In the genomic region with DNA sequence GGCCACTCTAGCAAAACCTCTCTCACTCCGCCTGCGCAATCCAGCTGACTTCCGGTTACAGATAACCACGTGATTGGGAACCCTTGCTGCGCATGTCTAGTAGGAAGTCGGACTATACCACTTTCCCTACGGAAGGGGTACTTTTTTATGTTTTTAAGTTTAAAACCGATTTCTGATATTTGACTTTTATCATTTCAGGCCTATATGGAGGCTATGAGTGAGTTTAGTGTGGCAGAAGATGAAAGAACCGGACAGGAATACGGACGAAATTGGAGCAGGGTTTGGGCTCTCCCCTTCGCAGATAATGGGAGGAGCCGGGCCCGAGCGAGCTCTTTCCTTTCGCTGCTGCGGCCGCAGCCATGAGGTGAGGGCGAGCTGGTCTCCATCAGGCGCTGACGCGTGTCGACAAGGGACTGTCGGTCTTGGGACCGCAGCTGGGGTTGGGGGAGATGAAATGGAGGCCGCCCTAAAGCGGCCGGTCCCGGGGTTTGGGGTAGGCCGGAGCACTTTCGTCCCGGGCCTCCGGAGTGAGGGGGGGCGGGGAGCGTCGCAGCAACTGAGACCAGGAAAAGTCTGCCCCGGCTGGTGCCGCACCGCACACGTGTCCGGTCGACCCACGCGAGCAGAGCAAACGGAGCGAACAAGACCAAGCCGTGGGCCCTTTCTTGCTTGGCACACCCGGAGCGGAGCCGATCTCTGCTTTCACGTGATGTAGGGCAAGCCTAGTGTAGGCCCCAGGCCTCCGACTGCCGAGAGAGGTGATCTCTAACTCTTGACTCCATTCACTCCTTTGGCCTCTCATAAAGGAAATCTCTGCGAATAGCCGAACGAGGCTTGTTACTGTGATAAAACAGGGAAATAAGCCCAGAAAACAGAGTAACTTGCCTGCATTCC, we compare ENCODE assay signal across 8 cellular contexts. TPM values are rescaled to one million over a fixed set of nuclear protein-coding genes. Genes with fewer than 3 reads are reported as not detected.
DNase-seq lines count a peak whose midpoint lies in the region; ATAC-seq, FAIRE-seq and TF ChIP-seq lines count a peak whose summit lies in the region.

RPL19 (plus strand) TSS at position 298 of the 894 bp plus-strand sequence; CDS start at position 360, 62 bp downstream.

- TF ChIP-seq EP300 in esophagus muscularis mucosa (IDR thresholded peaks at IDR 0.05) = no peak

- H3K27me3 ChIP-seq in Karpas-422 (ENCODE audit: low read length) (no peaks in the 10 kb centered on the region), esophagus muscularis mucosa (no peaks in the 10 kb centered on the region), muscle layer of duodenum (ENCODE audit: low read depth, low read length) (no peaks in the 10 kb centered on the region)

- H3K27ac ChIP-seq in Karpas-422 (ENCODE audit: low read length) (peak within 1 kb of the TSS; percentile 88), esophagus muscularis mucosa (replicated peaks in 1 of 4) (peak within 1 kb of the TSS; percentile 86 to 97 (median 94)), muscle layer of duodenum (ENCODE audit: low read length) (peak within 1 kb of the TSS; percentile 100)

- TF ChIP-seq CTCF in esophagus muscularis mucosa (IDR thresholded peaks at IDR 0.05) = peak in 1 of 3 experiments; percentile 20

- peak; percentile 58 for ATAC-seq in GM21723 (IDR thresholded peaks at IDR 0.05; ENCODE audit: unreplicated experiment)

- H3K9ac ChIP-seq in Karpas-422 (ENCODE audit: low read length) = peak within 1 kb of the TSS; percentile 90

- FAIRE-seq in RCC 7860 (lab: Jason Lieb, UNC) = peak; percentile 76

- TF ChIP-seq POLR2A in esophagus muscularis mucosa (IDR thresholded peaks at IDR 0.05; ENCODE audit: low read depth) = peak; percentile 68

- peak within 1 kb of the TSS; percentile 97 for H3K4me2 ChIP-seq in Karpas-422 (ENCODE audit: low read depth, low read length, poor library complexity, severe bottlenecking)

- peak within 1 kb of the TSS; percentile 91 for H2AFZ ChIP-seq in Karpas-422 (ENCODE audit: low read length)

- H3K9me2 ChIP-seq in Karpas-422 (replicated peaks; ENCODE audit: insufficient read depth, low read length) = no peaks in the 10 kb centered on the region

- H3K4me3 ChIP-seq in Karpas-422 (ENCODE audit: low read length) (peak within 1 kb of the TSS; percentile 77), esophagus muscularis mucosa (peak within 1 kb of the TSS; percentile 76 to 95 (median 82)), muscle layer of duodenum (ENCODE audit: low read depth in 1 of 2, low read length in 2 of 2) (peak within 1 kb of the TSS; percentile 95 to 97)

- H3K79me2 ChIP-seq in Karpas-422 (ENCODE audit: low read length) = peaks cover 45% of the 10 kb centered on the region

- peaks cover 54% of the 10 kb centered on the region for H3K4me1 ChIP-seq in Karpas-422 (ENCODE audit: low read length)
- peaks cover 47 to 64% (median 62%) of the 10 kb centered on the region in 4 donors for H3K4me1 ChIP-seq in esophagus muscularis mucosa
- H3K4me1 ChIP-seq in muscle layer of duodenum (ENCODE audit: control insufficient read depth in 1 of 2, insufficient read depth in 2 of 2, low read length in 2 of 2) = peaks cover 9 to 42% of the 10 kb centered on the region in 2 donors

- peaks cover 34% of the 10 kb centered on the region for H3K36me3 ChIP-seq in Karpas-422 (ENCODE audit: insufficient read depth, low read length)
- H3K36me3 ChIP-seq in esophagus muscularis mucosa = peaks cover 39 to 43% (median 41%) of the 10 kb centered on the region in 4 donors
- peaks cover 31 to 44% of the 10 kb centered on the region in 2 donors for H3K36me3 ChIP-seq in muscle layer of duodenum (ENCODE audit: control insufficient read depth in 1 of 2, insufficient read depth in 2 of 2, low read length in 2 of 2)

- intact Hi-C loops in esophagus muscularis mucosa (cut with DNase I) = no loop called here

- no peaks in the 10 kb centered on the region for H3K9me3 ChIP-seq in Karpas-422 (ENCODE audit: low read length)
- no peaks in the 10 kb centered on the region for H3K9me3 ChIP-seq in esophagus muscularis mucosa
- no peaks in the 10 kb centered on the region for H3K9me3 ChIP-seq in muscle layer of duodenum (ENCODE audit: control insufficient read depth in 1 of 2, low read length in 2 of 2)

- DNase-seq in DMS153 treated with DMSO at 0.1 percent for 48 hours (lab: John Stamatoyannopoulos, UW; ENCODE audit: unreplicated experiment) (peak; percentile 83), Karpas-422 (peak; percentile 98), RCC 7860 (ENCODE audit: low spot score) (peak; percentile 89), esophagus muscularis mucosa (ENCODE audit: extremely low spot score) (peak; percentile 98)
- DNase-seq in activated T-cell treated with anti-CD3 and anti-CD28 coated beads, Interleukin-2, amount 50 U/mL, for 48 hours = peak; percentile 88 to 90
- DNase-seq in stimulated activated CD8-positive, alpha-beta memory T cell treated with anti-CD3 and anti-CD28 coated beads, Interleukin-7, amount 100 ng/mL, for 24 hours (ENCODE audit: low read depth) = peak; percentile 79

- WGBS in esophagus muscularis mucosa = under 1% methylated on average over 56 of the region's 56 CpGs

- H4K20me1 ChIP-seq in Karpas-422 (ENCODE audit: insufficient read depth, low read depth, low read length) = peaks cover 25% of the 10 kb centered on the region

RNA-seq across cellular contexts. Expression of gene RPL19, which starts in this region (rescaled TPM):
- total RNA-seq in Karpas-422 (2014; rRNA removed; shearing (Covaris generic); ENCODE audit: low replicate concordance) = 2,922 and 4,663 TPM in 2 replicates
- 1,000 to 10,000 TPM; 1,760 to 2,905 (median 2,361) TPM for total RNA-seq in esophagus muscularis mucosa

Comparison
In these comparisons a context has a peak if more than half of its experiments do, and no peak if none do; other contexts are left out.
1. Peak in every context shown above with its lines: DNase-seq, ATAC-seq, H3K4me3 ChIP-seq and H3K27ac ChIP-seq.